ENCODE assay signal across 23 cellular contexts in the genomic region with DNA sequence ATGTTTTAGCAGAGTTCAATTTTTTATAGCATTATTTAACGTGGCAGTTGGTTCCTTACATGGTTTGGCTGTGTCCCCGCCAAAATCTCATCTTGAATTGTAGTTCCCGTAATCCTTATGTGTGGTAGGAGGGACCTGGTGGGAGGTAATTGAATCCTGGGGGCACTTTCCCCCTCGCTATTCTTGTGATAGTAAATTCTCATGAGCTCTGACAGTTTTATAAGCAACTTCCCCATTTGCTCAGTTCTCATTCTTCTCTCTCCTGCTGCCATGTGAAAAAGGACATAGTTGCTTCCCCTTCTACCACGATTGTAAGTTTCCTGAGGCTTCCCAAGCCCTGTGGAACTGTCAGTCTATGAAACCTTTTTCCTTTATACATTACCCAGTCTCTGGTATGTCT.
"Had no signal": no experiment of that assay in that cellular context is flagged by ENCODE, and none has a peak within 500 bp of the region (broad histone marks: within the 10 kb centered on the region; RNA-seq: fewer than 3 reads in every experiment).

No MANE protein-coding gene starts in this region.

- H3K4me3 Mint-ChIP-seq: dendritic cell treated with granulocyte-macrophage colony-stimulating factor and Interleukin-4, amounts not matched to agents 40 ng/mL and 50 ng/mL, for 4 days; effector memory CD8-positive, alpha-beta T cell; memory B cell; mesothelial cell of epicardium; stimulated activated memory B cell treated with anti-CD40 and anti-IgM and Interleukin-4, amounts not matched to agents 10 μg/mL and 1 μg/mL and 100 μg/mL, for 72 hours; stimulated activated naive CD8-positive, alpha-beta T cell treated with anti-CD3 and anti-CD28 coated beads, Interleukin-15, Interleukin-2, amounts not matched to agents 100 ng/mL and 50 ng/mL, for 24 hours had no signal

- H3K36me3 Mint-ChIP-seq: memory B cell; mesothelial cell of epicardium; stimulated activated memory B cell treated with anti-CD40 and anti-IgM and Interleukin-4, amounts not matched to agents 10 μg/mL and 1 μg/mL and 100 μg/mL, for 72 hours had no signal

- H3K27ac Mint-ChIP-seq: dendritic cell treated with granulocyte-macrophage colony-stimulating factor and Interleukin-4, amounts not matched to agents 40 ng/mL and 50 ng/mL, for 4 days; effector memory CD8-positive, alpha-beta T cell; memory B cell; mesothelial cell of epicardium; stimulated activated memory B cell treated with anti-CD40 and anti-IgM and Interleukin-4, amounts not matched to agents 10 μg/mL and 1 μg/mL and 100 μg/mL, for 72 hours; stimulated activated naive CD8-positive, alpha-beta T cell treated with anti-CD3 and anti-CD28 coated beads, Interleukin-15, Interleukin-2, amounts not matched to agents 100 ng/mL and 50 ng/mL, for 24 hours had no signal

- H3K27ac ChIP-seq: epithelial cell of prostate, esophagus muscularis mucosa, gastrocnemius medialis, heart right ventricle, left lung, lower lobe of right lung, neutrophil, spleen, tibial artery, upper lobe of left lung, uterus had no signal

- DNase-seq: effector memory CD8-positive, alpha-beta T cell; gastrocnemius medialis; heart right ventricle; hypothalamus; islet precursor cell; left lung; lower lobe of right lung; spleen; stimulated activated CD4-positive, alpha-beta T cell treated with anti-CD3 and anti-CD28 coated beads, Interleukin-15, amount 100 ng/mL, for 24 hours; stimulated activated CD4-positive, alpha-beta T cell treated with anti-CD3 and anti-CD28 coated beads, Interleukin-1b, Interleukin-23, amount 100 ng/mL, for 48 hours; stimulated activated CD4-positive, alpha-beta T cell treated with anti-CD3 and anti-CD28 coated beads, Interleukin-4, amount 100 ng/mL, for 24 hours; tibial artery; upper lobe of left lung; uterus had no signal

- H3K4me3 ChIP-seq: esophagus muscularis mucosa, gastrocnemius medialis, heart right ventricle, left lung, lower lobe of right lung, spleen, tibial artery, upper lobe of left lung, uterus had no signal

- H3K9me3 Mint-ChIP-seq: mesothelial cell of epicardium; stimulated activated naive CD8-positive, alpha-beta T cell treated with anti-CD3 and anti-CD28 coated beads, Interleukin-15, Interleukin-2, amounts not matched to agents 100 ng/mL and 50 ng/mL, for 24 hours had no signal

- ATAC-seq: effector memory CD8-positive, alpha-beta T cell; gastrocnemius medialis; heart right ventricle; left lung; lower lobe of right lung; sciatic nerve; stimulated activated memory B cell treated with anti-CD40 and anti-IgM and Interleukin-4, amounts not matched to agents 10 μg/mL and 1 μg/mL and 100 μg/mL, for 72 hours had no signal

- H3K9me3 ChIP-seq: esophagus muscularis mucosa, gastrocnemius medialis, heart right ventricle, left lung, lower lobe of right lung, neutrophil, spleen, tibial artery, upper lobe of left lung, uterus had no signal

- H3K27me3 Mint-ChIP-seq: dendritic cell treated with granulocyte-macrophage colony-stimulating factor and Interleukin-4, amounts not matched to agents 40 ng/mL and 50 ng/mL, for 4 days; effector memory CD8-positive, alpha-beta T cell; memory B cell; stimulated activated memory B cell treated with anti-CD40 and anti-IgM and Interleukin-4, amounts not matched to agents 10 μg/mL and 1 μg/mL and 100 μg/mL, for 72 hours; stimulated activated naive CD8-positive, alpha-beta T cell treated with anti-CD3 and anti-CD28 coated beads, Interleukin-15, Interleukin-2, amounts not matched to agents 100 ng/mL and 50 ng/mL, for 24 hours had no signal

- H3K4me1 Mint-ChIP-seq: memory B cell; mesothelial cell of epicardium; stimulated activated memory B cell treated with anti-CD40 and anti-IgM and Interleukin-4, amounts not matched to agents 10 μg/mL and 1 μg/mL and 100 μg/mL, for 72 hours had no signal

- H3K36me3 ChIP-seq: esophagus muscularis mucosa, gastrocnemius medialis, heart right ventricle, left lung, lower lobe of right lung, neutrophil, spleen, tibial artery, upper lobe of left lung, uterus had no signal
